Comparison of ENCODE assay signal across 7 cellular contexts in the genomic region with DNA sequence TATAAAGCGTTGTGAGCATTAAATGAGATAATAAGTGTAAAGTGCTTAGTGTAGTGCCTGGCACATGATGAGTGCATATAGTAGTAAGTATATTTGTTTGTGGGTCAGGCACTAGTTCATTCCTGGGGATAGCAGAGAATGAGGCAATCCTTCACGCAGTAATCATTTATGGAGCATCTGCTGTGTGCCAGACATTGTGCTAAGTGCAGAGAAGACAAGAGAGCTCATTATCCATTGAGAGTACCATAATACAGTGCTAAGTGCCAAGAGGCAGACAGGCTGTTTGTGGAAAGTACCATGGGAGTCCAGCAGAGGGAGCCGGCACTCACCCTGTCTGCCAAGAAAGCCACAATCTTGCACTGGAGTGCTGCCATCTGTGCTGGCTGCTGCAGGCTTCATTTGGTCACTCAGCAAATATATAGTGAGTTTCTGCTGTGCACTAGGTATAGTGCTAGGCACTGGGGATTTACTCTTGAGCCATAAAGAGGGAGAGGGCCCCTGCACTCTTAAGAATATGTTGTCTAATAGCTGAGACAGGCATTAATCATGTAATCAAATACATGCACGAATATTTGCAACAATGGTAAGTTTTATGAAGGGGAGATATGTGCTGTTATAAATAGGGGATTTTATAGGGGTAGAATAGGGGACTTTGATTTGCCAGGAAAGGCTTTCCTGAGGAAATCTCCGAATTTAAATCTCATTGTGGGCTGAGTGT. TPM values are rescaled to one million over a fixed set of nuclear protein-coding genes. Genes with fewer than 3 reads are reported as not detected.
A peak's percentile ranks its signal among the peaks of the same experiment; 100 is the strongest.
DNase-seq lines count a peak whose midpoint lies in the region; ATAC-seq, FAIRE-seq and TF ChIP-seq lines count a peak whose summit lies in the region.

No MANE protein-coding gene starts in this region.

- FAIRE-seq in GM18507 (lab: Jason Lieb, UNC) (peak; percentile 60), frontal cortex (lab: Jason Lieb, UNC) (peak; percentile 84), pancreas (lab: Jason Lieb, UNC) (no peak)

- H3K27ac ChIP-seq in pancreas (no peak overlapping the region), tibial artery (no peak overlapping the region)

- no peaks in the 10 kb centered on the region for H3K9me3 ChIP-seq in pancreas
- H3K9me3 ChIP-seq in tibial artery, result no peaks in the 10 kb centered on the region

- WGBS in pancreas, 2 donors, result 15 to 17% methylated on average over 5 of the region's 5 CpGs

- H3K27me3 ChIP-seq in pancreas, result no peaks in the 10 kb centered on the region
- H3K27me3 ChIP-seq in tibial artery, result no peaks in the 10 kb centered on the region

- TF ChIP-seq CTCF in pancreas (IDR thresholded peaks at IDR 0.05) (peak; percentile 85 to 95 (median 88)), tibial artery (IDR thresholded peaks at IDR 0.05) (peak; percentile 91 to 93)

- H3K4me1 ChIP-seq in pancreas, result peaks cover 13 to 22% (median 15%) of the 10 kb centered on the region in 3 donors
- H3K4me1 ChIP-seq in tibial artery, result peaks cover 0 to 14% (median 8%) of the 10 kb centered on the region in 4 donors

- H3K36me3 ChIP-seq in pancreas, result no peaks in the 10 kb centered on the region
- H3K36me3 ChIP-seq in tibial artery, result peaks cover 0 to 24% (median 12%) of the 10 kb centered on the region in 3 donors

- peak; percentile 88 to 96 (median 94) for ATAC-seq in pancreas

- intact Hi-C loops in pancreas (cut with DNase I), result loop anchor here in 1 of 3 donors (5.0 kb wide), 1 partner anchor 340 kb away; no protein-coding TSS in a partner anchor
- intact Hi-C loops in tibial artery (cut with DNase I; ENCODE audit: low total_unique reads), result loop anchor here (5.0 to 10.0 kb wide), 2 partner anchors 193 to 345 kb away; no protein-coding TSS in a partner anchor

- no peak overlapping the region for H3K4me3 ChIP-seq in pancreas
- H3K4me3 ChIP-seq in tibial artery, result no peak overlapping the region

- DNase-seq in GM18507 (ENCODE audit: extremely low spot score, insufficient read length, low read depth) (peak; percentile 50), NAMALWA (ENCODE audit: low spot score) (peak; percentile 84), SK-N-DZ (ENCODE audit: low spot score) (peak; percentile 85), frontal cortex (ENCODE audit: low spot score in 2 of 2) (peak; percentile 73 to 83), pancreas (peak; percentile 85 to 95 (median 90)), tibial artery (peak; percentile 90 to 91)
- DNase-seq in activated naive CD4-positive, alpha-beta T cell treated with Interleukin-2 at 50 U/mL for 16 hours, result peak; percentile 73

RNA-seq across cellular contexts. Expression of a gene that starts 12.9 kb away (rescaled TPM):
- 5.6 and 7.6 TPM in 2 replicates for polyA plus RNA-seq in SK-N-DZ (2014; cell fraction: cytosol; rRNA removed)
- 10.1 and 10.7 TPM in 2 replicates for polyA plus RNA-seq in SK-N-DZ (2014; cell fraction: nucleus; rRNA removed)
- 5.3 TPM for total RNA-seq in frontal cortex
- total RNA-seq in pancreas, result 1 to 10 TPM; 1.1 to 1.8 (median 1.4) TPM
- polyA plus RNA-seq in pancreas, result 1 to 10 TPM; 1.6 to 6.9 TPM

RNA-seq across cellular contexts. Expression of a gene that starts 13.2 kb away (rescaled TPM):
- polyA plus RNA-seq in SK-N-DZ (2014; cell fraction: cytosol; rRNA removed), result 392 and 424 TPM in 2 replicates
- polyA plus RNA-seq in SK-N-DZ (2014; cell fraction: nucleus; rRNA removed), result 218 and 221 TPM in 2 replicates
- total RNA-seq in frontal cortex (123 TPM), pancreas (100 to 1,000 TPM in 2 of 6 donors, 10 to 100 TPM in 4; 54.4 to 117 (median 87.6) TPM)
- 10 to 100 TPM; 43.8 to 78.9 TPM for polyA plus RNA-seq in pancreas
